ENCODE assay signal across 14 cellular contexts in the genomic region with DNA sequence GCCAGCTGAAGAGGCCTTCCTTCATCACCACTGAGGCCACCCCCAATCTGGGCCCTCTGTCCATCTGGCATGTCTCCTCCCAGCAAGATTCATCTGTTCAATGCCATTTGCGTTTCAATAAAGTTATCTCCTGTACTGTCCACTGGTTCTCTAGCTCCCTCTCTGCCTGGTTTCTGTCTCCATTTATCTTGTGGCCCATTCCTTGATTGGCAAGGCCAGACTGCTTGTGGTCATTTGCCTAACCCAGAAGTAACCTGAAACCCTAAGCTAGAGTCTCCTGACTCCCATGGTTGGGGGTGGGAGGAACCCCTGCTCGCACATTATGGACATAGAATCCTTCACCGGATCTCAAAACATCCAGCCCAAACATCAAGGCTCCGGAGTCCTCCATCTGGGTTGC. TPM values are rescaled to one million over a fixed set of nuclear protein-coding genes. Genes with fewer than 3 reads are reported as not detected.
DNase-seq lines count a peak whose midpoint lies in the region; TF ChIP-seq lines count a peak whose summit lies in the region.
"Had no signal": no experiment of that assay in that cellular context is flagged by ENCODE, and none has a peak within 500 bp of the region (broad histone marks: within the 10 kb centered on the region; RNA-seq: fewer than 3 reads in every experiment).

No MANE protein-coding gene starts in this region.

- H4K20me1 ChIP-seq in GM23248 (ENCODE audit: insufficient read depth), result no peaks in the 10 kb centered on the region

- H3K4me3 ChIP-seq in GM23248, result no peak overlapping the region
- H3K4me3 ChIP-seq in SJCRH30, result no peak overlapping the region
- H3K4me3 ChIP-seq in epithelial cell of esophagus (ENCODE audit: low read length), result no peak overlapping the region

- H3K9me3 ChIP-seq in GM23248 (ENCODE audit: low read depth) (no peaks in the 10 kb centered on the region), SJCRH30 (replicated peaks) (no peaks in the 10 kb centered on the region)

- H3K27me3 Mint-ChIP-seq in neural crest cell (ENCODE audit: low read depth), result no peaks in the 10 kb centered on the region
- peaks cover 4 to 6% (median 5%) of the 10 kb centered on the region in 3 donors for H3K27me3 Mint-ChIP-seq in immature natural killer cell (ENCODE audit: low read depth in 3 of 3)
- H3K27me3 Mint-ChIP-seq: CD4-positive, alpha-beta T cell had no signal

- H3F3A ChIP-seq in GM23248 (ENCODE audit: insufficient read depth), result peaks cover 79% of the 10 kb centered on the region

- 55 to 56% methylated on average over 4 of the region's 4 CpGs for WGBS in GM23248 (ENCODE audit: low coverage in 1 of 2, low lambda C conversion rate in 2 of 2, missing lambda C conversion rate in 2 of 2), 2 experiments

- peak overlapping the region; percentile 30 for H3K27ac ChIP-seq in GM23248
- no peak overlapping the region for H3K27ac ChIP-seq in SJCRH30

- peaks cover 38% of the 10 kb centered on the region for H3K4me1 ChIP-seq in GM23248 (ENCODE audit: insufficient read depth)
- H3K4me1 ChIP-seq in SJCRH30, result peaks cover 17% of the 10 kb centered on the region

- in situ Hi-C loops in GM23248 (cut with MboI), result no loop called here

- H3K36me3 Mint-ChIP-seq in neural crest cell (ENCODE audit: low read depth) (peaks cover 2% of the 10 kb centered on the region), immature natural killer cell (no peaks in the 10 kb centered on the region)

- no peak overlapping the region for H3K9ac ChIP-seq in GM23248

- H3K27ac Mint-ChIP-seq in neural crest cell (ENCODE audit: unreplicated experiment) (no peak overlapping the region), immature natural killer cell (peak overlapping the region in 1 of 6 donors; percentile 5)
- H3K27ac Mint-ChIP-seq: CD4-positive, alpha-beta T cell had no signal

- DNase-seq in GM23248, result peak; percentile 29
- DNase-seq in SJCRH30, result peak; percentile 65 to 83
- DNase-seq in epithelial cell of esophagus (ENCODE audit: low read depth), result peak; percentile 4
- DNase-seq in neural crest cell (ENCODE audit: low read depth, low spot score), result no peak
- DNase-seq in C1 segment of cervical spinal cord (lab: John Stamatoyannopoulos, UW), result no peak
- no peak for DNase-seq in NCI-H69 (lab: John Stamatoyannopoulos, UW)
- no peak for DNase-seq in immature natural killer cell
- DNase-seq in Kasumi-1 (lab: John Stamatoyannopoulos, UW), result no peak
- DNase-seq: activated CD8-positive, alpha-beta memory T cell treated with anti-CD3 and anti-CD28 coated beads, Interleukin-2, amount 50 U/mL, for 48 hours; CD4-positive, alpha-beta T cell; islet precursor cell; NCI-H2171; retina; SW 1271 had no signal

- no peak overlapping the region for H2AFZ ChIP-seq in GM23248

- peaks cover 27% of the 10 kb centered on the region for H3K36me3 ChIP-seq in GM23248 (ENCODE audit: low read depth)
- H3K36me3 ChIP-seq in SJCRH30, result peaks cover 22% of the 10 kb centered on the region

- H3K4me1 Mint-ChIP-seq in neural crest cell (peaks cover 50% of the 10 kb centered on the region), immature natural killer cell (peaks cover 31 to 35% of the 10 kb centered on the region in 2 donors)

- TF ChIP-seq CTCF in epithelial cell of esophagus (IDR thresholded peaks at IDR 0.05; ENCODE audit: insufficient read depth, low read depth, low read length, missing control alignments), result no peak
- no peak for TF ChIP-seq CTCF in neural crest cell (conservative IDR thresholded peaks at IDR 0.05)

- H3K79me2 ChIP-seq in GM23248 (ENCODE audit: insufficient read depth), result peaks cover 58% of the 10 kb centered on the region

- peak overlapping the region; percentile 1 for H3K4me3 Mint-ChIP-seq in neural crest cell
- H3K4me3 Mint-ChIP-seq in immature natural killer cell, result no peak overlapping the region

- H3K27me3 ChIP-seq in GM23248 (replicated peaks; ENCODE audit: insufficient read depth), result no peaks in the 10 kb centered on the region
- H3K27me3 ChIP-seq in SJCRH30, result no peaks in the 10 kb centered on the region

- no peaks in the 10 kb centered on the region for H3K9me2 ChIP-seq in GM23248 (ENCODE audit: insufficient read depth)

- H3K4me2 ChIP-seq in GM23248 (ENCODE audit: unreplicated experiment), result no peak overlapping the region

- H3K9me3 Mint-ChIP-seq in neural crest cell, result no peaks in the 10 kb centered on the region
- no peaks in the 10 kb centered on the region for H3K9me3 Mint-ChIP-seq in immature natural killer cell
- H3K9me3 Mint-ChIP-seq: CD4-positive, alpha-beta T cell had no signal

RNA-seq across cellular contexts. Expression of gene IPO9, which starts 2.1 kb away (rescaled TPM):
- total RNA-seq in GM23248 (2014; rRNA removed; shearing (Covaris generic)), result 17.6 and 18.3 TPM in 2 replicates
- polyA plus RNA-seq in GM23248 (2016; fragmentation: Nextera tagmentation; extraction: Ambion mirVana) (52.4 and 53.8 TPM in 2 replicates), immature natural killer cell (10 to 100 TPM in 2 of 3 donors, 1 to 10 TPM in 1; 4.9 to 31.5 (median 16.3) TPM)
- total RNA-seq in SJCRH30 (2014; rRNA removed; shearing (Covaris generic)), result 69.8 and 70.4 TPM in 2 replicates
- 124 and 137 TPM in 2 replicates for total RNA-seq in neural crest cell

Comparison
In these comparisons a context has a peak if more than half of its experiments do, and no peak if none do; other contexts are left out.
1. DNase-seq: peak in GM23248 (single experiment), SJCRH30 (2 of 2) and epithelial cell of esophagus (single experiment); none in neural crest cell (single experiment), C1 segment of cervical spinal cord (0 of 14), NCI-H69 (single experiment), immature natural killer cell (0 of 3) and Kasumi-1 (0 of 2).